Comparison of ENCODE assay signal across 5 cellular contexts in genomic region chr13:44825951-44826350, GRCh38.
"Had no signal": no experiment of that assay in that cellular context is flagged by ENCODE, and none has a peak within 500 bp of the region (broad histone marks: within the 10 kb centered on the region; RNA-seq: fewer than 3 reads in every experiment).

No MANE protein-coding gene starts in this region.

- H3K27ac Mint-ChIP-seq: GM23338, IgD-negative memory B cell had no signal

- H2AFZ ChIP-seq: GM23338 had no signal

- H3K9me3 Mint-ChIP-seq: GM23338, H9, IgD-negative memory B cell had no signal

- DNase-seq: H9, HCEC 1CT had no signal

- H3K27ac ChIP-seq: HL-60 had no signal

- H3K4me2 ChIP-seq: GM23338 had no signal

- H3K4me3 ChIP-seq: GM23338 had no signal

- H3K4me3 Mint-ChIP-seq: GM23338, H9, IgD-negative memory B cell had no signal

- H3K4me1 Mint-ChIP-seq: IgD-negative memory B cell had no signal
